Comparison of ENCODE assay signal across 8 cellular contexts in the genomic region with DNA sequence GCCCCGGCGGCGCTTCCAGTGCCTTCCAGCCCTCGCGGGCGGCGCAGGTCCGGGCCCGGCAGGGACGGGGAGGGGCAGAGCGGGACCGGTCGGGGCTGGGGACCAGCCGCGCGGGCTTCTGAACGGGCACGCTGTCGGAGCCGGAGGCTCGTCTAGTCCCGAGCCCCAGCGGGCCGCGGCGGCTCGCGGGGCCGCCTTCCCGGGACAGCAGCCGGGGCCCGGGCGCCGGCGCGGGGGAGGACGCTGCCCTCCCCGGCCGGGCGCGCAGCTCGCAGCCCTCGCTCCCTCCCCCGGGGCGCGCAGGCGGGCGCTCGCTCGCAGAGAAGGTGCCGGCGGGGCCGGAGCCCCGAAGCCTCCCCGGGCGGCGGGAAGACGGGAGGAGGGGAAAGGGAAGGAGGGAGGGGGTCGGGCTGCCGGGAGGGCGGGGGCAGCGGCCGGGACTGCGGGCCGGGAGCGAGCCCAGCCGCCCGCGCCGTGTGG. TPM values are rescaled to one million over a fixed set of nuclear protein-coding genes. Genes with fewer than 3 reads are reported as not detected.
DNase-seq lines count a peak whose midpoint lies in the region; ATAC-seq and TF ChIP-seq lines count a peak whose summit lies in the region.

No MANE protein-coding gene starts in this region.

- peak; percentile 25 for DNase-seq in activated CD4-positive, alpha-beta T cell treated with anti-CD3 and anti-CD28 coated beads for 48 hours
- DNase-seq in activated CD4-positive, alpha-beta T cell treated with anti-CD3 and anti-CD28 coated beads for 4 hours: no peak
- peak; percentile 53 for DNase-seq in colonic mucosa
- DNase-seq in NCI-H1092 treated with DMSO at 0.1 percent for 48 hours (lab: John Stamatoyannopoulos, UW): no peak

- no peaks in the 10 kb centered on the region for H3K27me3 ChIP-seq in OCI-LY3 (ENCODE audit: low read depth, low read length)
- no peaks in the 10 kb centered on the region for H3K27me3 ChIP-seq in colonic mucosa
- no peaks in the 10 kb centered on the region for H3K27me3 ChIP-seq in liver (ENCODE audit: control insufficient read depth in 4 of 4, insufficient read depth in 4 of 4, low read length in 3 of 4)
- peaks cover 0 to under 1% (median 0%) of the 10 kb centered on the region in 5 donors for H3K27me3 ChIP-seq in subcutaneous abdominal adipose tissue (ENCODE audit: control insufficient read depth in 5 of 5, insufficient read depth in 4 of 5, low read length in 5 of 5)

- H3K36me3 ChIP-seq in OCI-LY3 (replicated peaks; ENCODE audit: low read depth, low read length) (no peaks in the 10 kb centered on the region), colonic mucosa (no peaks in the 10 kb centered on the region), liver (ENCODE audit: control insufficient read depth in 4 of 4, insufficient read depth in 3 of 4, low read depth in 1 of 4, low read length in 3 of 4) (no peaks in the 10 kb centered on the region), subcutaneous abdominal adipose tissue (ENCODE audit: control insufficient read depth in 5 of 5, insufficient read depth in 5 of 5, low read length in 5 of 5) (peaks cover 0 to 6% (median 0%) of the 10 kb centered on the region in 5 donors)

- H3K4me3 ChIP-seq in OCI-LY3 (ENCODE audit: low read length) (peak overlapping the region; percentile 83), colonic mucosa (peak overlapping the region; percentile 57), liver (ENCODE audit: low read depth in 1 of 3, low read length in 3 of 3) (peak overlapping the region; percentile 42 to 88 (median 53)), subcutaneous abdominal adipose tissue (ENCODE audit: low read depth in 1 of 5, low read length in 5 of 5) (peak overlapping the region in 4 of 5 donors; percentile 52 to 93 (median 81))

- no peak for ATAC-seq in GM19463 (IDR thresholded peaks at IDR 0.05; ENCODE audit: unreplicated experiment)

- H3K27ac ChIP-seq in OCI-LY3 (ENCODE audit: low read length) (peak overlapping the region; percentile 88), colonic mucosa (peak overlapping the region; percentile 85), liver (ENCODE audit: low read depth in 1 of 2, low read length in 2 of 2) (peak overlapping the region; percentile 81 to 87), subcutaneous abdominal adipose tissue (ENCODE audit: low read depth, low read length) (peak overlapping the region; percentile 94)

- H3K9ac ChIP-seq in OCI-LY3 (ENCODE audit: low read length) (peak overlapping the region; percentile 91), colonic mucosa (ENCODE audit: low read depth in 2 of 2, low read length in 2 of 2) (peak overlapping the region in 1 of 2 donors; percentile 66), liver (ENCODE audit: low read depth in 1 of 2, low read length in 2 of 2) (peak overlapping the region in 1 of 2 donors; percentile 30), subcutaneous abdominal adipose tissue (ENCODE audit: low read length in 5 of 5) (peak overlapping the region in 3 of 5 donors; percentile 29 to 82 (median 68))

- peak in 1 of 2 donors; percentile 37 for TF ChIP-seq RAD21 in liver (IDR thresholded peaks at IDR 0.05)

- intact Hi-C loops in colonic mucosa (cut with DNase I): loop anchor here (10.0 kb wide), 1 partner anchor 90 kb away; no protein-coding TSS in a partner anchor

- no peaks in the 10 kb centered on the region for H4K20me1 ChIP-seq in OCI-LY3 (ENCODE audit: insufficient read depth, low read length)

- peaks cover 45% of the 10 kb centered on the region for H3K4me1 ChIP-seq in OCI-LY3 (ENCODE audit: low read length)
- H3K4me1 ChIP-seq in colonic mucosa: no peaks in the 10 kb centered on the region
- peaks cover 15 to 52% (median 30%) of the 10 kb centered on the region in 4 donors for H3K4me1 ChIP-seq in liver (ENCODE audit: control insufficient read depth in 4 of 4, insufficient read depth in 4 of 4, low read length in 3 of 4)
- peaks cover 20 to 64% (median 58%) of the 10 kb centered on the region in 5 donors for H3K4me1 ChIP-seq in subcutaneous abdominal adipose tissue (ENCODE audit: control insufficient read depth in 5 of 5, insufficient read depth in 5 of 5, low read length in 5 of 5)

- H2AFZ ChIP-seq in OCI-LY3 (ENCODE audit: low read depth, low read length): no peak overlapping the region; the same call in 1 of the 2 replicates

- under 1% methylated on average over 70 of the region's 70 CpGs for WGBS in liver

- H3K4me2 ChIP-seq in OCI-LY3 (ENCODE audit: low read length): peak overlapping the region; percentile 88

- H3K9me3 ChIP-seq in OCI-LY3 (ENCODE audit: insufficient read depth, low read length) (no peaks in the 10 kb centered on the region), colonic mucosa (no peaks in the 10 kb centered on the region), liver (ENCODE audit: control insufficient read depth in 4 of 4, low read length in 3 of 4) (no peaks in the 10 kb centered on the region), subcutaneous abdominal adipose tissue (ENCODE audit: control insufficient read depth in 5 of 5, low read length in 5 of 5) (no peaks in the 10 kb centered on the region)

- H3K79me2 ChIP-seq in OCI-LY3 (ENCODE audit: low read length): peaks cover 65% of the 10 kb centered on the region

- TF ChIP-seq CTCF in OCI-LY3 (IDR thresholded peaks at IDR 0.05; ENCODE audit: low read depth, low read length) (no peak), colonic mucosa (IDR thresholded peaks at IDR 0.05) (no peak), liver (IDR thresholded peaks at IDR 0.05; ENCODE audit: low read depth, low read length, missing input control) (no peak)

TF ChIP-seq in liver, 16 proteins besides CTCF, POLR2A, EP300 and RAD21:
- no peak for TF ChIP-seq EGR1 (IDR thresholded peaks at IDR 0.05; ENCODE audit: low read depth in 2 of 2)
- no peak for TF ChIP-seq GABPA (IDR thresholded peaks at IDR 0.05 in 1 of 2, conservative IDR thresholded peaks at IDR 0.05 in 1 of 2)
- TF ChIP-seq RXRA (IDR thresholded peaks at IDR 0.05): no peak
- peak; percentile 17 for TF ChIP-seq SP1 (IDR thresholded peaks at IDR 0.05)
- TF ChIP-seq, protein P1, sequence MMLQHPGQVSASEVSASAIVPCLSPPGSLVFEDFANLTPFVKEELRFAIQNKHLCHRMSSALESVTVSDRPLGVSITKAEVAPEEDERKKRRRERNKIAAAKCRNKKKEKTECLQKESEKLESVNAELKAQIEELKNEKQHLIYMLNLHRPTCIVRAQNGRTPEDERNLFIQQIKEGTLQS (IDR thresholded peaks at IDR 0.05): no peak
- TF ChIP-seq, protein P2, sequence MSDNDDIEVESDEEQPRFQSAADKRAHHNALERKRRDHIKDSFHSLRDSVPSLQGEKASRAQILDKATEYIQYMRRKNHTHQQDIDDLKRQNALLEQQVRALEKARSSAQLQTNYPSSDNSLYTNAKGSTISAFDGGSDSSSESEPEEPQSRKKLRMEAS (IDR thresholded peaks at IDR 0.05): no peak
- TF ChIP-seq YY1 (IDR thresholded peaks at IDR 0.05): no peak
- TF ChIP-seq FOXA1 (IDR thresholded peaks at IDR 0.05): no peak

RNA-seq across cellular contexts. Expression of a gene that starts 0.7 kb away (rescaled TPM):
- total RNA-seq in colonic mucosa (10 to 100 TPM in 1 of 2 donors, 1 to 10 TPM in 1; 9.8 to 12.2 TPM), liver (10 to 100 TPM in 1 of 2 donors, 1 to 10 TPM in 1; 5.4 to 29.6 TPM)
- polyA plus RNA-seq in liver: 10 to 100 TPM; 16.7 to 47.5 TPM

Comparison
In these comparisons a context has a peak if more than half of its experiments do, and no peak if none do; other contexts are left out.
1. DNase-seq: peak in activated CD4-positive, alpha-beta T cell treated with anti-CD3 and anti-CD28 coated beads for 48 hours (single experiment) and colonic mucosa (single experiment); none in activated CD4-positive, alpha-beta T cell treated with anti-CD3 and anti-CD28 coated beads for 4 hours (0 of 2) and NCI-H1092 treated with DMSO at 0.1 percent for 48 hours (single experiment).
2. Peak in every context shown above with its lines, with median percentiles within 50 percentile points of each other: H3K27ac ChIP-seq and H3K4me3 ChIP-seq.